ENCODE assay signal across 8 cellular contexts in the genomic region with DNA sequence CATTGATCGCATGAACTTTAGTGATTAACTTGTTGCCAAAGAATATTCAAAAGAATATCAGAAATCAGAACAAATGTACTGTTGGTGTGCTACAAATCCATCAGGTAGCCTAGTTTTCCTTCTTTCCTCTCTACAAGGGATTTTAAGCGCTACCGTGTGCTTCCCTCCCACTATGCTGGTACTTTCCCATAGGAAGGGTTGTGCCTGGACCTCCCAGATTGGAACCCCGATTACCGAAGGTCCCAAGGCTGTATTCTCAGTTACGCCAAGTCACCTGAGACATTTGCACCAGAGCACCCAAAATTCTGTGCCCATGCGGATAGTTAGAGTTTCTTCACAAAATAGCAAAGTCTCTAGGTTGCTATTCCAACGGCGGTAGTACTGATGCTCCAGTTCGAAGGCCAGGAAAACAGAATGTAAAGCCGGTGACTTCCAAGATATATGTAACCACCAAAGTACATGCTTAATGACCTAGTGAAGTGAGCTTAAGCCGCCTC. TPM values are rescaled to one million over a fixed set of nuclear protein-coding genes. Genes with fewer than 3 reads are reported as not detected.
DNase-seq lines count a peak whose midpoint lies in the region; ATAC-seq, FAIRE-seq and TF ChIP-seq lines count a peak whose summit lies in the region.

No MANE protein-coding gene starts in this region.

- peaks cover 35% of the 10 kb centered on the region for H3K79me2 ChIP-seq in SK-N-SH (ENCODE audit: insufficient read depth)

- H3F3A ChIP-seq in SK-N-SH (replicated peaks; ENCODE audit: insufficient read depth), result peaks cover 6% of the 10 kb centered on the region

- H3K9me3 ChIP-seq in BLaER1 treated with 17β-estradiol and CSF1 and Interleukin-3, amounts not matched to agents 10 nM and 100 nM (replicated peaks in 1 of 11), result no peaks in the 10 kb centered on the region
- no peaks in the 10 kb centered on the region for H3K9me3 ChIP-seq in SK-N-SH
- no peaks in the 10 kb centered on the region for H3K9me3 ChIP-seq in sigmoid colon

- H3K27ac ChIP-seq in BLaER1 treated with 17β-estradiol and CSF1 and Interleukin-3, amounts not matched to agents 10 nM and 100 nM, result peak overlapping the region; percentile 56 to 97 (median 95)
- H3K27ac ChIP-seq in SK-N-SH (ENCODE audit: low read depth in 2 of 2, low read length in 1 of 2) (peak overlapping the region; percentile 84 to 90; a peak in 3 of 4 replicates), sigmoid colon (peak overlapping the region; percentile 90 to 96 (median 92))

- peak overlapping the region; percentile 83 to 94 (median 90) for H3K4me2 ChIP-seq in BLaER1 treated with 17β-estradiol and CSF1 and Interleukin-3, amounts not matched to agents 10 nM and 100 nM
- H3K4me2 ChIP-seq in SK-N-SH, result peak overlapping the region; percentile 83

- H3K9ac ChIP-seq in BLaER1 treated with 17β-estradiol and CSF1 and Interleukin-3, amounts not matched to agents 10 nM and 100 nM, result peak overlapping the region; percentile 91 to 98 (median 96)
- H3K9ac ChIP-seq in SK-N-SH, result peak overlapping the region; percentile 91

- no peaks in the 10 kb centered on the region for H3K27me3 ChIP-seq in BLaER1 treated with 17β-estradiol and CSF1 and Interleukin-3, amounts not matched to agents 10 nM and 100 nM
- H3K27me3 ChIP-seq in SK-N-SH (ENCODE audit: insufficient read depth) (no peaks in the 10 kb centered on the region), sigmoid colon (no peaks in the 10 kb centered on the region)

- peaks cover 20 to 36% (median 28%) of the 10 kb centered on the region in 11 experiments; a peak in 21 of 22 replicates for H4K20me1 ChIP-seq in BLaER1 treated with 17β-estradiol and CSF1 and Interleukin-3, amounts not matched to agents 10 nM and 100 nM
- peaks cover 10% of the 10 kb centered on the region; the same call in 1 of the 2 replicates for H4K20me1 ChIP-seq in SK-N-SH (ENCODE audit: insufficient read depth)

- H3K4me1 ChIP-seq in BLaER1 treated with 17β-estradiol and CSF1 and Interleukin-3, amounts not matched to agents 10 nM and 100 nM, result peaks cover 26 to 38% (median 32%) of the 10 kb centered on the region in 10 experiments
- H3K4me1 ChIP-seq in SK-N-SH (ENCODE audit: control insufficient read depth in 1 of 2, insufficient read depth in 2 of 2, low read depth in 1 of 2, low read length in 1 of 2) (peaks cover 5 to 8% of the 10 kb centered on the region in 2 experiments; a peak in 3 of 4 replicates), sigmoid colon (peaks cover 0 to 37% (median 23%) of the 10 kb centered on the region in 4 donors)

- TF ChIP-seq EP300 in SK-N-SH (IDR thresholded peaks at IDR 0.05; ENCODE audit: borderline replicate concordance in 1 of 2, low read depth in 1 of 2, low read length in 1 of 2), result no peak
- no peak for TF ChIP-seq EP300 in sigmoid colon (IDR thresholded peaks at IDR 0.05)

- H3K36me3 ChIP-seq in BLaER1 treated with 17β-estradiol and CSF1 and Interleukin-3, amounts not matched to agents 10 nM and 100 nM, result peaks cover 17 to 26% (median 18%) of the 10 kb centered on the region in 11 experiments
- H3K36me3 ChIP-seq in SK-N-SH (replicated peaks in 1 of 2; ENCODE audit: control insufficient read depth in 1 of 2, insufficient read depth in 2 of 2, low read length in 1 of 2) (peaks cover 14 to 17% of the 10 kb centered on the region in 2 experiments), sigmoid colon (peaks cover 0 to 18% (median 5%) of the 10 kb centered on the region in 4 donors)

- under 1% methylated on average over 12 of the region's 12 CpGs for WGBS in SK-N-SH (ENCODE audit: low lambda C conversion rate)
- WGBS in sigmoid colon, 2 donors, result 1 to 2% methylated on average over 12 of the region's 12 CpGs

- CTCF ChIA-PET in SK-N-SH (lab: Yijun Ruan, JAX), result interaction anchor here (1.3 to 4.9 kb wide), 10 partner anchors 9 to 284 kb away, joined by 3 to 28 read pairs (median 9); partner anchors contain the start of genes BLOC1S6 and GATM

- H3K4me3 ChIP-seq in BLaER1 treated with 17β-estradiol and CSF1 and Interleukin-3, amounts not matched to agents 10 nM and 100 nM, result peak overlapping the region; percentile 85 to 100 (median 95)
- H3K4me3 ChIP-seq in SK-N-SH (ENCODE audit: low read depth in 2 of 2, low read length in 1 of 2) (peak overlapping the region; percentile 95 to 98), foreskin fibroblast (ENCODE audit: low read depth in 1 of 2, low read length in 2 of 2) (peak overlapping the region; percentile 68 to 86), sigmoid colon (peak overlapping the region; percentile 70 to 96 (median 88))

- DNase-seq in SK-N-SH (peak; percentile 33), foreskin fibroblast (no peak), sigmoid colon (no peak), HTR-8/SVneo (ENCODE audit: insufficient read length, low spot score) (no peak), activated gamma-delta T cell treated with Interleukin-2 at 50 U/mL for 16 hours (no peak)
- no peak for DNase-seq in stimulated activated CD4-positive, alpha-beta T cell treated with anti-CD3 and anti-CD28 coated beads, Interleukin-1b, Interleukin-23, amount 100 ng/mL, for 48 hours

- FAIRE-seq in HTR-8/SVneo (lab: Jason Lieb, UNC), result no peak

- no peaks in the 10 kb centered on the region for H3K9me2 ChIP-seq in SK-N-SH

- TF ChIP-seq RAD21 in SK-N-SH (IDR thresholded peaks at IDR 0.05; ENCODE audit: low read length), result no peak

- intact Hi-C loops in sigmoid colon (cut with DNase I), result loop anchor here (1.0 to 5.0 kb wide), 4 partner anchors 94 to 239 kb away; no protein-coding TSS in a partner anchor

- TF ChIP-seq POLR2A in sigmoid colon (IDR thresholded peaks at IDR 0.05), result no peak

- POLR2A ChIA-PET in SK-N-SH (lab: Yijun Ruan, JAX), result interaction anchor here (0.6 to 2.6 kb wide), 12 partner anchors 12 to 263 kb away, joined by 3 to 10 read pairs (median 3); partner anchors contain the start of gene BLOC1S6

- H2AFZ ChIP-seq in SK-N-SH (ENCODE audit: low read depth), result peak overlapping the region; percentile 98

- peak; percentile 2 for ATAC-seq in GM21825 (IDR thresholded peaks at IDR 0.05; ENCODE audit: unreplicated experiment)

- TF ChIP-seq CTCF in SK-N-SH (IDR thresholded peaks at IDR 0.05) (no peak), foreskin fibroblast (IDR thresholded peaks at IDR 0.05; ENCODE audit: low read depth, low read length) (no peak), sigmoid colon (IDR thresholded peaks at IDR 0.05) (no peak)

TF ChIP-seq in SK-N-SH, 30 proteins besides CTCF, POLR2A, EP300 and RAD21:
- no peak for TF ChIP-seq GABPA (IDR thresholded peaks at IDR 0.05; ENCODE audit: low read depth)
- TF ChIP-seq NFIC (IDR thresholded peaks at IDR 0.05; ENCODE audit: borderline replicate concordance), result no peak
- no peak for TF ChIP-seq SMC3 (IDR thresholded peaks at IDR 0.05; ENCODE audit: low read depth, low read length)
- no peak for TF ChIP-seq RFX5 (IDR thresholded peaks at IDR 0.05; ENCODE audit: low read length)

RNA-seq across cellular contexts. Expression of gene GATM, which starts 23.4 kb away (rescaled TPM):
- polyA plus RNA-seq in SK-N-SH (2012; rRNA removed) (0.54 and 0.58 TPM in 2 replicates), sigmoid colon (10 to 100 TPM; 10.2 to 12.0 (median 10.3) TPM)
- 0.54 and 0.60 TPM in 2 replicates for polyA plus RNA-seq in SK-N-SH (2012; cell fraction: cytosol; rRNA removed)
- polyA plus RNA-seq in SK-N-SH (2012; cell fraction: nucleus; rRNA removed), result 0.41 and 0.76 TPM in 2 replicates
- 10 to 100 TPM; 38.4 to 51.4 (median 42.0) TPM for total RNA-seq in sigmoid colon
